8 cellular contexts compared by ENCODE assay signal in genomic region chr1:24199291-24199900, GRCh38. TPM values are rescaled to one million over a fixed set of nuclear protein-coding genes. Genes with fewer than 3 reads are reported as not detected.
DNase-seq lines count a peak whose midpoint lies in the region; ATAC-seq and TF ChIP-seq lines count a peak whose summit lies in the region.

No MANE protein-coding gene starts in this region.

- 23% methylated on average over 13 of the region's 15 CpGs for WGBS in right lobe of liver (ENCODE audit: insufficient coverage, low coverage, low lambda C conversion rate, missing lambda C conversion rate)

- no peaks in the 10 kb centered on the region for H3K27me3 ChIP-seq in right lobe of liver

- no peak for TF ChIP-seq POLR2A in right lobe of liver (IDR thresholded peaks at IDR 0.05)

- H3K4me3 ChIP-seq in right lobe of liver: no peak overlapping the region

- peak; percentile 74 for ATAC-seq in activated CD4-positive, alpha-beta T cell treated with anti-CD3 and anti-CD28 coated beads for 36 hours
- ATAC-seq in right lobe of liver: peak; percentile 62 to 79 (median 69)

- H3K36me3 ChIP-seq in right lobe of liver: no peaks in the 10 kb centered on the region

- CTCF ChIA-PET in activated CD4-positive, alpha-beta T cell treated with anti-CD3 and anti-CD28 coated beads for 36 hours (lab: Charles Lee): interaction anchor here (0.6 to 7.2 kb wide), 48 partner anchors 9 to 636 kb away, joined by 3 to 335 read pairs (median 4); partner anchors contain the start of genes GRHL3, IFNLR1, NIPAL3 and STPG1

- TF ChIP-seq CTCF in 22Rv1 (IDR thresholded peaks at IDR 0.05): peak; percentile 84
- peak; percentile 74 for TF ChIP-seq CTCF in GM12874 (IDR thresholded peaks at IDR 0.05; ENCODE audit: insufficient read depth, low read depth, low read length)
- peak; percentile 95 for TF ChIP-seq CTCF in chondrocyte (IDR thresholded peaks at IDR 0.05)
- TF ChIP-seq CTCF in right lobe of liver (IDR thresholded peaks at IDR 0.05): peak; percentile 75 to 85 (median 78)

- H3K27me3 Mint-ChIP-seq in activated CD4-positive, alpha-beta T cell treated with anti-CD3 and anti-CD28 coated beads for 36 hours: peaks cover 2% of the 10 kb centered on the region
- H3K27me3 Mint-ChIP-seq in chondrocyte (ENCODE audit: low read depth): no peaks in the 10 kb centered on the region

- POLR2A ChIA-PET in activated CD4-positive, alpha-beta T cell treated with anti-CD3 and anti-CD28 coated beads for 36 hours (lab: Charles Lee): interaction anchor here (0.6 to 1.4 kb wide), 4 partner anchors 49 to 192 kb away, joined by 4 to 11 read pairs (median 5); no protein-coding TSS in a partner anchor

- no peaks in the 10 kb centered on the region for H3K9me3 Mint-ChIP-seq in activated CD4-positive, alpha-beta T cell treated with anti-CD3 and anti-CD28 coated beads for 36 hours (ENCODE audit: low read depth)
- no peaks in the 10 kb centered on the region for H3K9me3 Mint-ChIP-seq in chondrocyte (ENCODE audit: low read depth)

- peaks cover 42% of the 10 kb centered on the region for H3K4me1 Mint-ChIP-seq in activated CD4-positive, alpha-beta T cell treated with anti-CD3 and anti-CD28 coated beads for 36 hours
- peaks cover 7% of the 10 kb centered on the region for H3K4me1 Mint-ChIP-seq in chondrocyte (ENCODE audit: low read depth)

- DNase-seq in NCI-H2196 treated with DMSO at 0.1 percent for 48 hours (lab: John Stamatoyannopoulos, UW; ENCODE audit: unreplicated experiment) (peak; percentile 51), chondrocyte (ENCODE audit: low spot score) (no peak), right lobe of liver (peak in 2 of 3 donors; percentile 63 to 69), cortex of kidney (lab: John Stamatoyannopoulos, UW) (no peak)
- DNase-seq in activated CD4-positive, alpha-beta T cell treated with anti-CD3 and anti-CD28 coated beads for 36 hours: peak; percentile 87
- peak; percentile 55 to 62 (median 56) for DNase-seq in stimulated activated CD4-positive, alpha-beta T cell treated with anti-CD3 and anti-CD28 coated beads, TNF-alpha, amount 100 ng/mL, for 4 hours (ENCODE audit: low read depth in 3 of 3)

- intact Hi-C loops in activated CD4-positive, alpha-beta T cell treated with anti-CD3 and anti-CD28 coated beads for 36 hours (cut with DNase I, micrococcal nuclease): loop anchor here (1.0 to 2.0 kb wide), 9 partner anchors 49 to 631 kb away; partner anchors contain the start of gene SRRM1 (in 1 of the 2)
- intact Hi-C loops in right lobe of liver (cut with DNase I): no loop called here

- H3K4me1 ChIP-seq in right lobe of liver: peaks cover 0 to 6% (median 0%) of the 10 kb centered on the region in 4 donors

- H3K27ac Mint-ChIP-seq in activated CD4-positive, alpha-beta T cell treated with anti-CD3 and anti-CD28 coated beads for 36 hours: peak overlapping the region; percentile 61
- H3K27ac Mint-ChIP-seq in chondrocyte (ENCODE audit: unreplicated experiment): no peak overlapping the region

- H3K9me3 ChIP-seq in right lobe of liver: no peaks in the 10 kb centered on the region

- H3K27ac ChIP-seq in 22Rv1: no peak overlapping the region
- H3K27ac ChIP-seq in right lobe of liver: no peak overlapping the region

- peak overlapping the region; percentile 53 for H3K4me3 Mint-ChIP-seq in activated CD4-positive, alpha-beta T cell treated with anti-CD3 and anti-CD28 coated beads for 36 hours
- no peak overlapping the region for H3K4me3 Mint-ChIP-seq in chondrocyte (ENCODE audit: unreplicated experiment)

- H3K36me3 Mint-ChIP-seq in activated CD4-positive, alpha-beta T cell treated with anti-CD3 and anti-CD28 coated beads for 36 hours (ENCODE audit: low read depth): no peaks in the 10 kb centered on the region
- no peaks in the 10 kb centered on the region for H3K36me3 Mint-ChIP-seq in chondrocyte (ENCODE audit: low read depth)

RNA-seq across cellular contexts. Expression of gene IFNLR1, which starts 12.3 kb away (rescaled TPM):
- total RNA-seq in activated CD4-positive, alpha-beta T cell treated with anti-CD3 and anti-CD28 coated beads for 36 hours: 1 to 10 TPM; 6.6 to 7.4 TPM
- total RNA-seq in chondrocyte (0.12 to 0.22 TPM in 2 of 3 replicates, not detected in the other), right lobe of liver (1 to 10 TPM; 3.4 to 8.3 (median 4.0) TPM)

RNA-seq across cellular contexts. Expression of gene IL22RA1, which starts 56.5 kb away (rescaled TPM):
- total RNA-seq in activated CD4-positive, alpha-beta T cell treated with anti-CD3 and anti-CD28 coated beads for 36 hours: not detected
- total RNA-seq in chondrocyte: not detected in 3 replicates
- total RNA-seq in right lobe of liver: 1 to 10 TPM; 1.8 to 4.5 (median 2.8) TPM

Comparison
In these comparisons a context has a peak if more than half of its experiments do, and no peak if none do; other contexts are left out.
1. DNase-seq: peak in NCI-H2196 treated with DMSO at 0.1 percent for 48 hours (single experiment), activated CD4-positive, alpha-beta T cell treated with anti-CD3 and anti-CD28 coated beads for 36 hours (single experiment), right lobe of liver (2 of 3) and stimulated activated CD4-positive, alpha-beta T cell treated with anti-CD3 and anti-CD28 coated beads, TNF-alpha, amount 100 ng/mL, for 4 hours (3 of 3); none in chondrocyte (single experiment) and cortex of kidney (single experiment).
2. intact Hi-C loops: an anchor here in activated CD4-positive, alpha-beta T cell treated with anti-CD3 and anti-CD28 coated beads for 36 hours (1.0 to 2.0 kb wide); none called in right lobe of liver.
3. Peak in every context shown above with its lines, with median percentiles within 50 percentile points of each other: CTCF ChIP-seq.